In genomic region chr11:114183041-114183511, GRCh38 we compare ENCODE assay signal across 7 cellular contexts.
DNase-seq lines count a peak whose midpoint lies in the region; ATAC-seq and TF ChIP-seq lines count a peak whose summit lies in the region.

No MANE protein-coding gene starts in this region.

- POLR2A ChIA-PET in WTC11 (lab: Charles Lee): interaction anchor here (1.7 kb wide), 1 partner anchor 9 kb away, joined by 5 read pairs; no protein-coding TSS in a partner anchor

- H3K4me3 ChIP-seq in ascending aorta (peak overlapping the region in 1 of 2 donors; percentile 23), transverse colon (no peak overlapping the region)

- H3K27ac ChIP-seq in ascending aorta (peak overlapping the region; percentile 86 to 99), transverse colon (peak overlapping the region; percentile 94 to 96 (median 96))

- peaks cover 35 to 37% of the 10 kb centered on the region in 2 donors for H3K36me3 ChIP-seq in ascending aorta
- peaks cover 0 to 6% (median under 1%) of the 10 kb centered on the region in 4 donors for H3K36me3 ChIP-seq in transverse colon

- no peak for ATAC-seq in WTC11

- H3K9me3 ChIP-seq in ascending aorta: no peaks in the 10 kb centered on the region
- no peaks in the 10 kb centered on the region for H3K9me3 ChIP-seq in transverse colon

- TF ChIP-seq CTCF in ascending aorta (IDR thresholded peaks at IDR 0.05): no peak
- no peak for TF ChIP-seq CTCF in transverse colon (IDR thresholded peaks at IDR 0.05)
- TF ChIP-seq CTCF in WTC11 (IDR thresholded peaks at IDR 0.05): no peak

- peaks cover 8% of the 10 kb centered on the region for H3K4me1 Mint-ChIP-seq in WTC11

- H3K4me3 Mint-ChIP-seq in WTC11: no peak overlapping the region

- no peaks in the 10 kb centered on the region; the same call in 1 of the 2 replicates for H3K27me3 Mint-ChIP-seq in WTC11 (ENCODE audit: low read depth)

- TF ChIP-seq EP300 in transverse colon (IDR thresholded peaks at IDR 0.05; ENCODE audit: low read depth): no peak

- 61 to 69% methylated on average over 8 to 16 of the region's 16 CpGs for WGBS in transverse colon (ENCODE audit: low coverage in 1 of 2), 2 donors

- H3K27me3 ChIP-seq in ascending aorta (no peaks in the 10 kb centered on the region), transverse colon (no peaks in the 10 kb centered on the region)

- CTCF ChIA-PET in WTC11 (lab: Charles Lee): interaction anchor here (1.2 to 2.1 kb wide), 4 partner anchors 78 to 287 kb away, joined by 3 to 6 read pairs (median 4); no protein-coding TSS in a partner anchor

- no peak for TF ChIP-seq POLR2A in transverse colon (IDR thresholded peaks at IDR 0.05)

- in situ Hi-C loops in transverse colon (cut with MboI; ENCODE audit: low pct_ligation_motif_present in 1 of 4, low pct_unique_long_range_greater_than_20kb in 1 of 4, low sequenced_read_pairs in 3 of 4): loop anchor here (10.0 to 25.0 kb wide), 4 partner anchors 108 to 148 kb away; no protein-coding TSS in a partner anchor

- H3K4me1 ChIP-seq in ascending aorta (peaks cover 44 to 73% of the 10 kb centered on the region in 2 donors), transverse colon (peaks cover 28 to 56% (median 54%) of the 10 kb centered on the region in 4 donors)

- DNase-seq in activated CD4-positive, alpha-beta T cell treated with anti-CD3 and anti-CD28 coated beads for 4 hours: peak; percentile 37 to 58
- no peak for DNase-seq in ascending aorta (ENCODE audit: low spot score in 2 of 2)
- DNase-seq in retina: peak; percentile 77
- DNase-seq in transverse colon: peak; percentile 58
- no peak for DNase-seq in SKM-1 treated with dmso at 0.1 percent for 144 hours (lab: John Stamatoyannopoulos, UW; ENCODE audit: unreplicated experiment)
- no peak for DNase-seq in DMS153 treated with DMSO at 0.1 percent for 48 hours (lab: John Stamatoyannopoulos, UW; ENCODE audit: unreplicated experiment)
- no peak for DNase-seq in WTC11 (ENCODE audit: low spot score)

- peaks cover 7% of the 10 kb centered on the region for H3K9me3 Mint-ChIP-seq in WTC11

- intact Hi-C loops in ascending aorta (cut with DNase I): loop anchor here (5.0 kb wide), 2 partner anchors 74 to 106 kb away; no protein-coding TSS in a partner anchor
- intact Hi-C loops in transverse colon (cut with DNase I; ENCODE audit: low total_unique reads): loop anchor here (10.0 kb wide), 1 partner anchor 72 kb away; no protein-coding TSS in a partner anchor

- no peaks in the 10 kb centered on the region for H3K36me3 Mint-ChIP-seq in WTC11

- H3K27ac Mint-ChIP-seq in WTC11: no peak overlapping the region

TF ChIP-seq in WTC11, 78 proteins besides CTCF, POLR2A, EP300 and RAD21:
- no peak for TF ChIP-seq ZNF232 (CRISPR knock-in tag; IDR thresholded peaks at IDR 0.05)
- no peak for TF ChIP-seq ATF6 (CRISPR knock-in tag; IDR thresholded peaks at IDR 0.05)
- no peak for TF ChIP-seq PRRX2 (CRISPR knock-in tag; IDR thresholded peaks at IDR 0.05)
- no peak for TF ChIP-seq MAX (CRISPR knock-in tag; IDR thresholded peaks at IDR 0.05)
- no peak for TF ChIP-seq FOXP1 (CRISPR knock-in tag; IDR thresholded peaks at IDR 0.05; ENCODE audit: borderline replicate concordance)
- no peak for TF ChIP-seq ZNF121 (CRISPR knock-in tag; IDR thresholded peaks at IDR 0.05)
- TF ChIP-seq ZNF396 (CRISPR knock-in tag; IDR thresholded peaks at IDR 0.05; ENCODE audit: borderline replicate concordance): no peak

Comparison
In these comparisons a context has a peak if more than half of its experiments do, and no peak if none do; other contexts are left out.
1. DNase-seq: peak in activated CD4-positive, alpha-beta T cell treated with anti-CD3 and anti-CD28 coated beads for 4 hours (2 of 2), retina (single experiment) and transverse colon (single experiment); none in ascending aorta (0 of 2), SKM-1 treated with dmso at 0.1 percent for 144 hours (single experiment), DMS153 treated with DMSO at 0.1 percent for 48 hours (single experiment) and WTC11 (single experiment).